In the genomic region with DNA sequence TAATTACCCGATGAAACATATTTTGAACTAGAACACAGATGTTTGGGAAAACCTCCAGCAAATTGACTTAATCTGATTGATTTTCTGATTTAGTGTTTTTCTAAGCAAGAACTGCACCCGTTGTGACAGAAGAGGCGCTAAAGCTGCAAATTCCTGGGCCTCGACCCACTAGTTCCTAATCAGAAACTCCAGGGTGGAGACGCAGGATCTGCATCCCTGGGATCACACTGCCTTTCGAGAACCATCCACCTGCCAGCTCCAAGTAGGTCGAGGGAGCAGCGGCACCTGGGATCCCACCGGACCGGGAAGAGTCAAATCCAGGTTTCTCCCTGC, we compare ENCODE assay signal across 8 cellular contexts.
DNase-seq lines count a peak whose midpoint lies in the region; ATAC-seq and TF ChIP-seq lines count a peak whose summit lies in the region.

No MANE protein-coding gene starts in this region.

- peaks cover 0 to 20% (median 11%) of the 10 kb centered on the region in 4 donors for H3K4me1 Mint-ChIP-seq in CD4-positive, CD25-positive, alpha-beta regulatory T cell
- peaks cover 9% of the 10 kb centered on the region for H3K4me1 Mint-ChIP-seq in activated CD4-positive, alpha-beta memory T cell treated with anti-CD3 and anti-CD28 coated beads for 36 hours (ENCODE audit: low read depth)
- peaks cover 9% of the 10 kb centered on the region for H3K4me1 Mint-ChIP-seq in stimulated activated effector memory CD8-positive, alpha-beta T cell treated with anti-CD3 and anti-CD28 coated beads, Interleukin-12 subunit alpha, Interleukin-12 subunit beta, amount 100 ng/mL, for 72 hours

- CTCF ChIA-PET in activated CD4-positive, alpha-beta memory T cell treated with anti-CD3 and anti-CD28 coated beads for 36 hours (lab: Charles Lee) = interaction anchor here (0.6 to 3.6 kb wide), 7 partner anchors 9 to 571 kb away, joined by 3 to 28 read pairs (median 4); no protein-coding TSS in a partner anchor

- no peak for ATAC-seq in CD4-positive, CD25-positive, alpha-beta regulatory T cell (ENCODE audit: low read depth in 2 of 2)
- no peak for ATAC-seq in stimulated activated effector memory CD8-positive, alpha-beta T cell treated with anti-CD3 and anti-CD28 coated beads, Interleukin-12 subunit alpha, Interleukin-12 subunit beta, amount 100 ng/mL, for 72 hours
- no peak for ATAC-seq in HG02970 (IDR thresholded peaks at IDR 0.05; ENCODE audit: low FRiP score, unreplicated experiment)

- no peak overlapping the region for H3K4me3 ChIP-seq in CD4-positive, CD25-positive, alpha-beta regulatory T cell (ENCODE audit: low read depth, low read length)
- H3K4me3 ChIP-seq in HFF-Myc (replicated peaks; ENCODE audit: low read depth, low read length) = peak overlapping the region; percentile 50

- H3K4me3 Mint-ChIP-seq in CD4-positive, CD25-positive, alpha-beta regulatory T cell = peak overlapping the region; percentile 53 to 92 (median 88)
- H3K4me3 Mint-ChIP-seq in activated CD4-positive, alpha-beta memory T cell treated with anti-CD3 and anti-CD28 coated beads for 36 hours = peak overlapping the region; percentile 67
- peak overlapping the region; percentile 69 for H3K4me3 Mint-ChIP-seq in stimulated activated effector memory CD8-positive, alpha-beta T cell treated with anti-CD3 and anti-CD28 coated beads, Interleukin-12 subunit alpha, Interleukin-12 subunit beta, amount 100 ng/mL, for 72 hours

- no peak for TF ChIP-seq CTCF in HFF-Myc (IDR thresholded peaks at IDR 0.05; ENCODE audit: low read depth, low read length, missing control alignments)

- H3K27ac ChIP-seq in CD4-positive, CD25-positive, alpha-beta regulatory T cell (ENCODE audit: insufficient read depth, low read length, poor library complexity, severe bottlenecking) = no peak overlapping the region

- intact Hi-C loops in activated CD4-positive, alpha-beta memory T cell treated with anti-CD3 and anti-CD28 coated beads for 36 hours (cut with micrococcal nuclease) = loop anchor here (10.0 kb wide), 1 partner anchor 138 kb away; the partner anchor contains the start of gene CDCA7L

- H3K27me3 ChIP-seq in CD4-positive, CD25-positive, alpha-beta regulatory T cell (ENCODE audit: control insufficient read depth, insufficient read depth, low read length) = peaks cover 15% of the 10 kb centered on the region

- no peaks in the 10 kb centered on the region for H3K36me3 Mint-ChIP-seq in CD4-positive, CD25-positive, alpha-beta regulatory T cell
- no peaks in the 10 kb centered on the region for H3K36me3 Mint-ChIP-seq in activated CD4-positive, alpha-beta memory T cell treated with anti-CD3 and anti-CD28 coated beads for 36 hours
- no peaks in the 10 kb centered on the region for H3K36me3 Mint-ChIP-seq in stimulated activated effector memory CD8-positive, alpha-beta T cell treated with anti-CD3 and anti-CD28 coated beads, Interleukin-12 subunit alpha, Interleukin-12 subunit beta, amount 100 ng/mL, for 72 hours

- H3K36me3 ChIP-seq in CD4-positive, CD25-positive, alpha-beta regulatory T cell (ENCODE audit: control insufficient read depth, insufficient read depth, low read length) = no peaks in the 10 kb centered on the region

- peak overlapping the region in 1 of 3 donors; percentile 51 for H3K27ac Mint-ChIP-seq in CD4-positive, CD25-positive, alpha-beta regulatory T cell
- H3K27ac Mint-ChIP-seq in activated CD4-positive, alpha-beta memory T cell treated with anti-CD3 and anti-CD28 coated beads for 36 hours = no peak overlapping the region
- no peak overlapping the region for H3K27ac Mint-ChIP-seq in stimulated activated effector memory CD8-positive, alpha-beta T cell treated with anti-CD3 and anti-CD28 coated beads, Interleukin-12 subunit alpha, Interleukin-12 subunit beta, amount 100 ng/mL, for 72 hours

- POLR2A ChIA-PET in activated CD4-positive, alpha-beta memory T cell treated with anti-CD3 and anti-CD28 coated beads for 36 hours (lab: Charles Lee) = interaction anchor here (1.2 kb wide), 1 partner anchor 143 kb away, joined by 3 read pairs; no protein-coding TSS in a partner anchor

- H3K27me3 Mint-ChIP-seq in CD4-positive, CD25-positive, alpha-beta regulatory T cell = peaks cover 42% of the 10 kb centered on the region
- H3K27me3 Mint-ChIP-seq in activated CD4-positive, alpha-beta memory T cell treated with anti-CD3 and anti-CD28 coated beads for 36 hours = peaks cover 43% of the 10 kb centered on the region

- peak in 1 of 3 donors; percentile 2 for DNase-seq in CD4-positive, CD25-positive, alpha-beta regulatory T cell
- DNase-seq in HFF-Myc (ENCODE audit: extremely low read depth, low read depth) (no peak), iPS DF 19.7 (ENCODE audit: low read depth, low spot score) (peak; percentile 40), NCI-H1436 (lab: John Stamatoyannopoulos, UW) (no peak), LoVo (ENCODE audit: low spot score) (no peak)
- no peak for DNase-seq in activated CD4-positive, alpha-beta memory T cell treated with anti-CD3 and anti-CD28 coated beads for 36 hours
- DNase-seq in stimulated activated effector memory CD8-positive, alpha-beta T cell treated with anti-CD3 and anti-CD28 coated beads, Interleukin-12 subunit alpha, Interleukin-12 subunit beta, amount 100 ng/mL, for 72 hours (ENCODE audit: low spot score in 2 of 2) = no peak

- peaks cover 15% of the 10 kb centered on the region for H3K4me1 ChIP-seq in CD4-positive, CD25-positive, alpha-beta regulatory T cell (ENCODE audit: control insufficient read depth, insufficient read depth, low read length, poor library complexity, severe bottlenecking)

- no peaks in the 10 kb centered on the region for H3K9me3 ChIP-seq in CD4-positive, CD25-positive, alpha-beta regulatory T cell (ENCODE audit: control insufficient read depth in 2 of 2, low read length in 2 of 2)

- peaks cover 0 to 4% (median 2%) of the 10 kb centered on the region in 7 donors for H3K9me3 Mint-ChIP-seq in CD4-positive, CD25-positive, alpha-beta regulatory T cell
- H3K9me3 Mint-ChIP-seq in activated CD4-positive, alpha-beta memory T cell treated with anti-CD3 and anti-CD28 coated beads for 36 hours = no peaks in the 10 kb centered on the region
- no peaks in the 10 kb centered on the region for H3K9me3 Mint-ChIP-seq in stimulated activated effector memory CD8-positive, alpha-beta T cell treated with anti-CD3 and anti-CD28 coated beads, Interleukin-12 subunit alpha, Interleukin-12 subunit beta, amount 100 ng/mL, for 72 hours
